ENCODE assay signal across 16 cellular contexts in genomic region chr7:102814025-102814471, GRCh38.
DNase-seq lines count a peak whose midpoint lies in the region; ATAC-seq, FAIRE-seq and TF ChIP-seq lines count a peak whose summit lies in the region.
"Had no signal": no experiment of that assay in that cellular context is flagged by ENCODE, and none has a peak within 500 bp of the region (broad histone marks: within the 10 kb centered on the region; RNA-seq: fewer than 3 reads in every experiment).

No MANE protein-coding gene starts in this region.

- ATAC-seq in K562, result no peak
- ATAC-seq in GM19351 (IDR thresholded peaks at IDR 0.05; ENCODE audit: unreplicated experiment), result no peak

- no peak for TF ChIP-seq POLR2A in K562 (conservative IDR thresholded peaks at IDR 0.05)

- H3K9ac ChIP-seq in K562 (ENCODE audit: insufficient read depth in 1 of 2, low read depth in 2 of 2, low read length in 2 of 2), result no peak overlapping the region
- H3K9ac ChIP-seq: neural progenitor cell had no signal

- no TSS peak for BruUV-seq in K562 (replicated peaks; lab: Mats Ljungman, UMichigan)

- H3K4me3 ChIP-seq in BJ (ENCODE audit: low read depth, low read length) (no peak overlapping the region), K562 (no peak overlapping the region)
- H3K4me3 ChIP-seq: neural progenitor cell, skin epidermis had no signal

- intact Hi-C loops in K562 (cut with micrococcal nuclease), result no loop called here

- H3K27ac Mint-ChIP-seq in HFFc6, result no peak overlapping the region; the same call in 1 of the 2 replicates
- H3K27ac Mint-ChIP-seq: neural progenitor cell had no signal

- H3K4me3 Mint-ChIP-seq in HFFc6, result peak overlapping the region; percentile 35; the same call in 1 of the 2 replicates
- H3K4me3 Mint-ChIP-seq: neural progenitor cell had no signal

- TF ChIP-seq CTCF in BJ (IDR thresholded peaks at IDR 0.05; ENCODE audit: insufficient read depth, low read depth, low read length) (no peak), HFFc6 (IDR thresholded peaks at IDR 0.05) (no peak), K562 (IDR thresholded peaks at IDR 0.05 in 2 of 3, conservative IDR thresholded peaks at IDR 0.05 in 1 of 3; ENCODE audit: insufficient read depth in 2 of 3, low read depth in 1 of 3, low read length in 3 of 3) (no peak)

- H3K9me3 ChIP-seq in K562 (replicated peaks; ENCODE audit: control insufficient read depth, insufficient read depth, low read depth, low read length), result no peaks in the 10 kb centered on the region

- no peak for FAIRE-seq in K562 (lab: Jason Lieb, UNC)
- FAIRE-seq: endometrium had no signal

- POLR2A ChIA-PET in BJ (lab: Charles Lee) (no interaction called here), K562 (lab: Yijun Ruan, JAX) (no interaction called here)

- DNase-seq in BJ (ENCODE audit: low read depth) (peak; percentile 15), HFFc6 (peak; percentile 55), K562 (ENCODE audit: extremely low read depth in 1 of 4, low spot score in 3 of 4) (no peak), kidney glomerular epithelial cell (lab: John Stamatoyannopoulos, UW) (peak; percentile 26), cerebellum (ENCODE audit: low spot score) (no peak), DMS79 treated with DMSO at 0.1 percent for 48 hours (lab: John Stamatoyannopoulos, UW) (no peak)
- DNase-seq in stimulated activated naive CD4-positive, alpha-beta T cell (lab: John Stamatoyannopoulos, UW), result no peak
- DNase-seq: activated CD4-positive, alpha-beta T cell treated with anti-CD3 and anti-CD28 coated beads for 1 hour; activated effector memory CD4-positive, alpha-beta T cell treated with Interleukin-2 at 50 U/mL for 16 hours; caudate nucleus; NCI-H1092 treated with DMSO at 0.1 percent for 48 hours; SW 1271 had no signal

- no peaks in the 10 kb centered on the region for H3K79me2 ChIP-seq in K562 (ENCODE audit: control insufficient read depth, insufficient read depth, low read length)

- H3K36me3 Mint-ChIP-seq in HFFc6 (ENCODE audit: low read depth), result no peaks in the 10 kb centered on the region; the same call in 1 of the 2 replicates

- in situ Hi-C loops in K562 (cut with MboI), result no loop called here

- no peaks in the 10 kb centered on the region for H3K27me3 ChIP-seq in BJ (ENCODE audit: control insufficient read depth, insufficient read depth, low read length)
- H3K27me3 ChIP-seq in K562 (ENCODE audit: control insufficient read depth in 2 of 2, insufficient read depth in 2 of 2, low read length in 2 of 2), result no peaks in the 10 kb centered on the region
- H3K27me3 ChIP-seq: neural progenitor cell had no signal

- no peak overlapping the region for H3K27ac ChIP-seq in K562 (ENCODE audit: extremely low read depth, low read depth, low read length)
- H3K27ac ChIP-seq: neural progenitor cell had no signal

- no peak overlapping the region for H2AFZ ChIP-seq in K562 (ENCODE audit: low read depth, low read length)
- H2AFZ ChIP-seq: neural progenitor cell had no signal

- H4K20me1 ChIP-seq in K562 (replicated peaks; ENCODE audit: control insufficient read depth, insufficient read depth, low read length), result no peaks in the 10 kb centered on the region

- TF ChIP-seq RAD21 in K562 (CRISPR knock-in tag; conservative IDR thresholded peaks at IDR 0.05 in 1 of 2, IDR thresholded peaks at IDR 0.05 in 1 of 2), result no peak

- no peaks in the 10 kb centered on the region for H3K9me3 Mint-ChIP-seq in HFFc6
- H3K9me3 Mint-ChIP-seq: neural progenitor cell had no signal

- H3K4me2 ChIP-seq in K562 (ENCODE audit: insufficient read depth, low read length), result no peak overlapping the region
- H3K4me2 ChIP-seq: neural progenitor cell had no signal

- WGBS in K562 (ENCODE audit: insufficient coverage, low coverage, missing lambda C conversion rate), result 57% methylated on average over 4 of the region's 4 CpGs

- no peak for TF ChIP-seq EP300 in K562 (IDR thresholded peaks at IDR 0.05; ENCODE audit: low read length)

- no peaks in the 10 kb centered on the region for H3K36me3 ChIP-seq in BJ (ENCODE audit: control insufficient read depth, insufficient read depth, low read length)
- H3K36me3 ChIP-seq in K562 (ENCODE audit: control insufficient read depth, insufficient read depth, low read length), result peaks cover 72% of the 10 kb centered on the region
- H3K36me3 ChIP-seq: neural progenitor cell had no signal

- peaks cover 33% of the 10 kb centered on the region for H3K4me1 Mint-ChIP-seq in HFFc6 (ENCODE audit: low read depth)
- H3K4me1 Mint-ChIP-seq: neural progenitor cell had no signal

- no peaks in the 10 kb centered on the region for H3K9me1 ChIP-seq in K562 (ENCODE audit: control insufficient read depth, insufficient read depth, low read length)

- H3K4me1 ChIP-seq in K562 (replicated peaks in 1 of 2; ENCODE audit: control insufficient read depth in 2 of 2, insufficient read depth in 2 of 2, low read length in 2 of 2), result no peaks in the 10 kb centered on the region
- H3K4me1 ChIP-seq: neural progenitor cell had no signal

- no peaks in the 10 kb centered on the region; the same call in 1 of the 2 replicates for H3K27me3 Mint-ChIP-seq in HFFc6 (ENCODE audit: insufficient read depth)

- CTCF ChIA-PET in BJ (lab: Yijun Ruan, JAX) (interaction anchor here (1.5 kb wide), 1 partner anchor 103 kb away, joined by 5 read pairs; no protein-coding TSS in a partner anchor), K562 (lab: Yijun Ruan, JAX; ENCODE audit: low intra/inter-chr PET ratio) (no interaction called here)

TF ChIP-seq in K562, 482 proteins besides CTCF, POLR2A, EP300 and RAD21:
- TF ChIP-seq ZBED1 (IDR thresholded peaks at IDR 0.05) (no peak), FOSL1 (tag; conservative IDR thresholded peaks at IDR 0.05) (peak; percentile 82)
TF ChIP-seq in K562: peak in this region for 1.

Comparison
In these comparisons a context has a peak if more than half of its experiments do, and no peak if none do; other contexts are left out.
1. DNase-seq: peak in BJ (single experiment), HFFc6 (single experiment) and kidney glomerular epithelial cell (single experiment); none in K562 (0 of 4), stimulated activated naive CD4-positive, alpha-beta T cell (0 of 6), cerebellum (single experiment) and DMS79 treated with DMSO at 0.1 percent for 48 hours (single experiment).